ENCODE assay signal across 1 cellular context in the genomic region with DNA sequence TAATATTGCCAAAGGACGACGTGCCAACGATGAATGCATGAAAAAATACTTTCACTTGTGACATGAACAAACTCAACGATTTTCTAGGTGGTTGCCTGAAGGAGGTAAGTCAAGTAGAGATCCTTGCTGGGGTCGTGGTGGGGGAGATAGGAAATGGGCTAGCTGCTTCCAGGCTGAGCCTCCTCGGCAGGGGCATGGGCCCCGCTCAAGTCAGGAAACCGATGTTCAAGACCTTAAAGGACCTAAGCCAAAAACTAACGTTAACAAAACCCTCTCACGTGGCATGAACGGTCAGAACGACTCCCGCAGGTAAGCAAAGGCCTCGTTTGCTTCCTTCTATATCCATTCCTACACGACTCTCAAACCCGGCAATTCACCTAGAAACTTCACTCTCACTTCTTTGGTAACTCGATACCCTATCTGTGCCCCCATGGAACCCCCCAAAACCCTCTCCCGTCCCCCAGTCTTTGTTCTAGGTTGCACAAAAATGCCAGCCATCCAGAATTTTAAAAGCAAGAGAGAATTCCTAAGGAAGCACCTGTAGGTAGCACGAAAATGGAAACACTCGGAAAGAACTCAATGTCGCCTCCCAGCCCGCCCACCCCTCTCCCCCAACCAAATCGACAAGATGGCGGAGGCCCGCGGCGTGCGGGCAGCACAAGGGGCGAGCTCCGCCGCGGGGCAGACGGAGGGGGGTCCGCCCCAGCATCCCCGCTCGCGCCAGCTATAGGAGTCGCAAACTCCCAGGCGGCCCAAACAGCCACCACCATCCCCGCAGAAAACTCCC.
TF ChIP-seq lines count a peak whose summit lies in the region.

No MANE protein-coding gene starts in this region.

TF ChIP-seq in IMR-90, 13 proteins besides CTCF, POLR2A, EP300 and RAD21:
- TF ChIP-seq CHD1 (IDR thresholded peaks at IDR 0.05; ENCODE audit: low read depth, low read length) (no peak), SMC3 (IDR thresholded peaks at IDR 0.05; ENCODE audit: low read depth, low read length) (no peak), BHLHE40 (IDR thresholded peaks at IDR 0.05; ENCODE audit: low read depth, low read length) (no peak), RFX5 (IDR thresholded peaks at IDR 0.05; ENCODE audit: low read depth, low read length) (no peak), USF2 (IDR thresholded peaks at IDR 0.05; ENCODE audit: low read depth, low read length) (no peak), MXI1 (IDR thresholded peaks at IDR 0.05; ENCODE audit: borderline replicate concordance, low read depth, low read length) (no peak), MAFK (IDR thresholded peaks at IDR 0.05; ENCODE audit: low read depth, low read length) (no peak)
